12 cellular contexts compared by ENCODE assay signal in the genomic region with DNA sequence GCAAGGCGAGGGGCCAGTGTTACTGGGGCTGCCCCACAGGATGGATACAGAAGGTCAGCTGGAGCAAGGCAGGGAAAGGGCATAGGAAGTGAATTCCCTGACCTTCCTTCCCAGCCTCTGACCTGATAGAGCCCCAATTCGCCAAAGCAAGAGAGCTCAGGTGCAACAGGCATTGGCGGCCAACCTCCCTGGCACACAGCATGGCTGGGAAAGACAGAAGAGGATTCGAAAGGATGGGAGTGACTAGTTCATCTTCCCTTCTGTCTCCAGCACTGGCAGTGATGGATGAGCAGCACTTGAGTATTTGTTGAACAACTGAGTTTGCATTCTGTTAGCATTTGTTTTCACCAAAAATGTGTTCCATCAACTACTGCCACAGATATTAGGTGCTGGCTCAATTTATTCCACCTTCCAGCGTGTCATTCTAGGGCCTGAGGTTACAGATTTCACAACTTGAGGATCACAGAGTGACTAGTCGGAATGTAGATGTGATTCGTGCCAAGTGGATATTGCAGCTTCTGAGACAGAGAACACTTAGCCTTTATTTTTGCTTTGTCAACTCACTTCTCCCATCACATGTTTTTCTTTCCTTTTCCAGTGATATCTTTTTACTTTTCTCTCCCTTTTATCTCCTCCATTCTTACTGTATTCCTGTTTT. TPM values are rescaled to one million over a fixed set of nuclear protein-coding genes. Genes with fewer than 3 reads are reported as not detected.
DNase-seq lines count a peak whose midpoint lies in the region; ATAC-seq and TF ChIP-seq lines count a peak whose summit lies in the region.
"Had no signal": no experiment of that assay in that cellular context is flagged by ENCODE, and none has a peak within 500 bp of the region (broad histone marks: within the 10 kb centered on the region; RNA-seq: fewer than 3 reads in every experiment).

No MANE protein-coding gene starts in this region.

- ATAC-seq in stimulated activated effector memory CD8-positive, alpha-beta T cell treated with anti-CD3 and anti-CD28 coated beads, Interleukin-12 subunit alpha, Interleukin-12 subunit beta, amount 100 ng/mL, for 72 hours = no peak
- ATAC-seq in GM21723 (IDR thresholded peaks at IDR 0.05; ENCODE audit: unreplicated experiment) = no peak

- H3K27ac ChIP-seq in hepatocyte = peak overlapping the region; percentile 39
- H3K27ac ChIP-seq: neutrophil, SJSA1 had no signal

- intact Hi-C loops in CD14-positive monocyte (cut with micrococcal nuclease) = no loop called here

- no peak overlapping the region for H2AFZ ChIP-seq in hepatocyte

- no peaks in the 10 kb centered on the region for H3K9me2 ChIP-seq in hepatocyte (replicated peaks; ENCODE audit: insufficient read depth)

- peaks cover 2% of the 10 kb centered on the region for H3K4me1 ChIP-seq in hepatocyte (ENCODE audit: insufficient read depth)

- WGBS in hepatocyte (ENCODE audit: low lambda C conversion rate, missing lambda C conversion rate) = 89% methylated on average over 7 of the region's 7 CpGs

- H3K36me3 Mint-ChIP-seq in chondrocyte (ENCODE audit: low read depth) (peaks cover 12% of the 10 kb centered on the region), CD14-positive monocyte (peaks cover 63 to 65% of the 10 kb centered on the region in 2 donors)
- peaks cover 79% of the 10 kb centered on the region for H3K36me3 Mint-ChIP-seq in stimulated activated effector memory CD8-positive, alpha-beta T cell treated with anti-CD3 and anti-CD28 coated beads, Interleukin-12 subunit alpha, Interleukin-12 subunit beta, amount 100 ng/mL, for 72 hours

- no peak for TF ChIP-seq CTCF in chondrocyte (IDR thresholded peaks at IDR 0.05)
- no peak for TF ChIP-seq CTCF in hepatocyte (IDR thresholded peaks at IDR 0.05; ENCODE audit: poor library complexity)
- no peak for TF ChIP-seq CTCF in CD14-positive monocyte (IDR thresholded peaks at IDR 0.05)

- H3K9me3 ChIP-seq in hepatocyte (ENCODE audit: low read depth) = no peaks in the 10 kb centered on the region
- H3K9me3 ChIP-seq: neutrophil, SJSA1 had no signal

- no peaks in the 10 kb centered on the region for H3K27me3 ChIP-seq in hepatocyte
- H3K27me3 ChIP-seq: neutrophil, SJSA1 had no signal

- peak; percentile 85 for DNase-seq in HCEC 1CT
- DNase-seq in chondrocyte (ENCODE audit: low spot score) = no peak
- no peak for DNase-seq in hepatocyte (ENCODE audit: low spot score)
- DNase-seq in stimulated activated effector memory CD8-positive, alpha-beta T cell treated with anti-CD3 and anti-CD28 coated beads, Interleukin-12 subunit alpha, Interleukin-12 subunit beta, amount 100 ng/mL, for 72 hours (ENCODE audit: low spot score in 2 of 2) = no peak
- no peak for DNase-seq in NCI-H1436 treated with DMSO at 0.1 percent for 48 hours (lab: John Stamatoyannopoulos, UW)
- DNase-seq in SIG-M5 (lab: John Stamatoyannopoulos, UW) = no peak
- DNase-seq in CD14-positive monocyte (ENCODE audit: low spot score) = no peak
- DNase-seq: CD4-positive, CD25-positive, alpha-beta regulatory T cell; NCI-H510A treated with DMSO at 0.1 percent for 48 hours had no signal

- H3K4me2 ChIP-seq in hepatocyte = peak overlapping the region; percentile 21

- no peak overlapping the region for H3K4me3 ChIP-seq in hepatocyte
- H3K4me3 ChIP-seq: SJSA1 had no signal

- peaks cover 3% of the 10 kb centered on the region for H3K36me3 ChIP-seq in hepatocyte (replicated peaks; ENCODE audit: insufficient read depth, low read depth)

- H3K4me1 Mint-ChIP-seq in chondrocyte (ENCODE audit: low read depth) (peaks cover 53% of the 10 kb centered on the region), CD14-positive monocyte (peaks cover 5% of the 10 kb centered on the region)
- no peaks in the 10 kb centered on the region for H3K4me1 Mint-ChIP-seq in stimulated activated effector memory CD8-positive, alpha-beta T cell treated with anti-CD3 and anti-CD28 coated beads, Interleukin-12 subunit alpha, Interleukin-12 subunit beta, amount 100 ng/mL, for 72 hours

- H3K4me3 Mint-ChIP-seq in chondrocyte (ENCODE audit: unreplicated experiment) (peak overlapping the region; percentile 1), CD14-positive monocyte (no peak overlapping the region)
- no peak overlapping the region for H3K4me3 Mint-ChIP-seq in stimulated activated effector memory CD8-positive, alpha-beta T cell treated with anti-CD3 and anti-CD28 coated beads, Interleukin-12 subunit alpha, Interleukin-12 subunit beta, amount 100 ng/mL, for 72 hours
- H3K4me3 Mint-ChIP-seq: CD4-positive, CD25-positive, alpha-beta regulatory T cell had no signal

- H4K20me1 ChIP-seq in hepatocyte (ENCODE audit: insufficient read depth, poor library complexity, severe bottlenecking) = no peaks in the 10 kb centered on the region

- no peaks in the 10 kb centered on the region for H3K9me3 Mint-ChIP-seq in chondrocyte (ENCODE audit: low read depth)
- H3K9me3 Mint-ChIP-seq in stimulated activated effector memory CD8-positive, alpha-beta T cell treated with anti-CD3 and anti-CD28 coated beads, Interleukin-12 subunit alpha, Interleukin-12 subunit beta, amount 100 ng/mL, for 72 hours = no peaks in the 10 kb centered on the region
- H3K9me3 Mint-ChIP-seq in CD14-positive monocyte = no peaks in the 10 kb centered on the region
- H3K9me3 Mint-ChIP-seq: CD4-positive, CD25-positive, alpha-beta regulatory T cell had no signal

- H3K27ac Mint-ChIP-seq in chondrocyte (ENCODE audit: unreplicated experiment) (peak overlapping the region; percentile 87), CD14-positive monocyte (peak overlapping the region in 1 of 7 donors; percentile 16)
- H3K27ac Mint-ChIP-seq in stimulated activated effector memory CD8-positive, alpha-beta T cell treated with anti-CD3 and anti-CD28 coated beads, Interleukin-12 subunit alpha, Interleukin-12 subunit beta, amount 100 ng/mL, for 72 hours = peak overlapping the region; percentile 21

- no peaks in the 10 kb centered on the region for H3K27me3 Mint-ChIP-seq in chondrocyte (ENCODE audit: low read depth)
- H3K27me3 Mint-ChIP-seq in CD14-positive monocyte (ENCODE audit: low read depth in 3 of 3) = no peaks in the 10 kb centered on the region
- H3K27me3 Mint-ChIP-seq: CD4-positive, CD25-positive, alpha-beta regulatory T cell had no signal

- peaks cover 54% of the 10 kb centered on the region for H3K79me2 ChIP-seq in hepatocyte

RNA-seq across cellular contexts. Expression of a gene that starts 6.2 kb away (rescaled TPM):
- 62.3 to 109 TPM (median 65.8 TPM) in 3 replicates for total RNA-seq in chondrocyte
- 134 and 140 TPM in 2 replicates for total RNA-seq in hepatocyte
- 106 and 108 TPM in 2 replicates for polyA plus RNA-seq in hepatocyte
- polyA plus RNA-seq in CD14-positive monocyte = 10 to 100 TPM; 36.4 to 39.2 TPM
